33 cellular contexts compared by ENCODE assay signal in genomic region chr3:137079572-137079971, GRCh38.
"Had no signal": no experiment of that assay in that cellular context is flagged by ENCODE, and none has a peak within 500 bp of the region (broad histone marks: within the 10 kb centered on the region; RNA-seq: fewer than 3 reads in every experiment).

No MANE protein-coding gene starts in this region.

- H3K27ac ChIP-seq: adrenal gland, ascending aorta, body of pancreas, brain microvascular endothelial cell, breast epithelium, cardiac muscle cell had no signal

- H3K4me1 ChIP-seq: adrenal gland, ascending aorta, breast epithelium had no signal

- H3K4me3 ChIP-seq: adrenal gland, ascending aorta, body of pancreas, breast epithelium, cardiac muscle cell had no signal

- DNase-seq: activated effector memory CD4-positive, alpha-beta T cell treated with anti-CD3 and anti-CD28 coated beads, Interleukin-2, amount 50 U/mL, for 16 hours; activated effector memory CD4-positive, alpha-beta T cell treated with Interleukin-2 at 50 U/mL for 16 hours; activated gamma-delta T cell; activated gamma-delta T cell treated with Interleukin-2 at 50 U/mL for 16 hours; activated naive CD4-positive, alpha-beta T cell; activated naive CD4-positive, alpha-beta T cell treated with anti-CD3 and anti-CD28 coated beads for 36 hours; activated naive CD4-positive, alpha-beta T cell treated with anti-CD3 and anti-CD28 coated beads, Interleukin-2, amount 10 ng/mL, durations not matched to agents 7 days and 5 days; activated naive CD4-positive, alpha-beta T cell treated with anti-CD3 and anti-CD28 coated beads, Interleukin-2, amount 50 U/mL, for 16 hours; activated naive CD4-positive, alpha-beta T cell treated with Interleukin-2 at 50 U/mL for 16 hours; activated naive CD8-positive, alpha-beta T cell treated with anti-CD3 and anti-CD28 coated beads for 36 hours; activated naive CD8-positive, alpha-beta T cell treated with anti-CD3 and anti-CD28 coated beads, Interleukin-2, amount 10 ng/mL, durations not matched to agents 7 days and 5 days; activated naive CD8-positive, alpha-beta T cell treated with anti-CD3 and anti-CD28 coated beads, Interleukin-2, amount 50 U/mL, for 24 hours; activated T-cell treated with anti-CD3 and anti-CD28 coated beads, Interleukin-2, amount 50 U/mL, for 4 hours; activated T-cell treated with anti-CD3 and anti-CD28 coated beads, Interleukin-2, amount 50 U/mL, for 48 hours; activated T-cell treated with anti-CD3 and anti-CD28 coated beads, Interleukin-2, amount 50 U/mL, for 72 hours; adrenal gland; amniotic stem cell; amygdala; anterior cingulate cortex; aorta; body of pancreas; brain microvascular endothelial cell; caudate nucleus; central memory CD4-positive, alpha-beta T cell; cerebellar nuclear complex had no signal

- ATAC-seq: activated naive CD4-positive, alpha-beta T cell treated with anti-CD3 and anti-CD28 coated beads, Interleukin-2, amount 50 U/mL, for 72 hours; activated naive CD8-positive, alpha-beta T cell treated with anti-CD3 and anti-CD28 coated beads, Interleukin-2, amount 50 U/mL, for 24 hours; activated T-cell treated with anti-CD3 and anti-CD28 coated beads, Interleukin-2, amount 50 U/mL, for 4 hours; activated T-cell treated with anti-CD3 and anti-CD28 coated beads, Interleukin-2, amount 50 U/mL, for 72 hours; activated T-helper 17 cell treated with anti-CD3 and anti-CD28 coated beads, Interleukin-2, amount 50 U/mL, for 72 hours; body of pancreas had no signal

- H3K27me3 ChIP-seq: adrenal gland, ascending aorta, body of pancreas, brain microvascular endothelial cell, cardiac muscle cell had no signal

- FAIRE-seq: astrocyte, bronchial epithelial cell, colon had no signal

- H3K9me3 ChIP-seq: adrenal gland, ascending aorta, body of pancreas, breast epithelium had no signal

- H3K36me3 ChIP-seq: adrenal gland, ascending aorta, brain microvascular endothelial cell, breast epithelium, cardiac muscle cell had no signal
